Comparison of ENCODE assay signal across 27 cellular contexts in genomic region chr5:73180561-73180960, GRCh38. TPM values are rescaled to one million over a fixed set of nuclear protein-coding genes. Genes with fewer than 3 reads are reported as not detected.
"Had no signal": no experiment of that assay in that cellular context is flagged by ENCODE, and none has a peak within 500 bp of the region (broad histone marks: within the 10 kb centered on the region; RNA-seq: fewer than 3 reads in every experiment).

No MANE protein-coding gene starts in this region.

- DNase-seq: activated CD4-positive, alpha-beta memory T cell treated with anti-CD3 and anti-CD28 coated beads for 36 hours; activated CD4-positive, alpha-beta T cell treated with anti-CD3 and anti-CD28 coated beads for 36 hours; activated gamma-delta T cell treated with Interleukin-2 at 50 U/mL for 16 hours; activated T-cell treated with anti-CD3 and anti-CD28 coated beads for 4 hours; adrenal gland; body of pancreas; caudate nucleus; dorsolateral prefrontal cortex; foreskin fibroblast; hippocampal formation; islet precursor cell; left lung; midbrain; psoas muscle; stimulated activated CD4-positive, alpha-beta T cell treated with anti-CD3 and anti-CD28 coated beads, Interleukin-4, amount 100 ng/mL, for 1 hour; stimulated activated naive CD8-positive, alpha-beta T cell treated with anti-CD3 and anti-CD28 coated beads, Interleukin-15, amount 100 ng/mL, for 72 hours; trophoblast cell had no signal

- ATAC-seq: activated CD4-positive, alpha-beta T cell treated with anti-CD3 and anti-CD28 coated beads for 36 hours; activated naive CD4-positive, alpha-beta T cell treated with anti-CD3 and anti-CD28 coated beads, Interleukin-2, amount 50 U/mL, for 72 hours; body of pancreas; left lung; psoas muscle; sciatic nerve; stimulated activated naive CD8-positive, alpha-beta T cell treated with anti-CD3 and anti-CD28 coated beads, Interleukin-15, amount 100 ng/mL, for 72 hours; WTC11 had no signal

RNA-seq across cellular contexts. Expression of gene TMEM174, which starts 7.6 kb away (rescaled TPM):
- total RNA-seq: activated CD4-positive, alpha-beta memory T cell treated with anti-CD3 and anti-CD28 coated beads for 36 hours; activated CD4-positive, alpha-beta T cell treated with anti-CD3 and anti-CD28 coated beads for 36 hours; activated naive CD4-positive, alpha-beta T cell treated with anti-CD3 and anti-CD28 coated beads, Interleukin-2, amount 50 U/mL, for 72 hours; activated T-helper 1 cell treated with anti-CD3 and anti-CD28 coated beads, Interleukin-12 subunit alpha, Interleukin-12 subunit beta, Interleukin-2, Interleukin-4 antibody, amounts not matched to agents 30 ng/mL and 10 ng/mL and 1 ng/mL, durations not matched to agents 14 hours and 24 hours and 36 hours; adrenal gland; body of pancreas; dorsolateral prefrontal cortex; glomerular endothelial cell; left lung; lung microvascular endothelial cell; osteocyte; psoas muscle; sciatic nerve; smooth muscle cell; suprapubic skin; T-helper 2 cell treated with Interferon-gamma antibody and Interleukin-4, amounts not matched to agents 100 ng/mL and 5 ng/mL, for 36 hours; WTC11 had no signal
- polyA plus RNA-seq: adrenal gland, psoas muscle, smooth muscle cell had no signal
